In the genomic region with DNA sequence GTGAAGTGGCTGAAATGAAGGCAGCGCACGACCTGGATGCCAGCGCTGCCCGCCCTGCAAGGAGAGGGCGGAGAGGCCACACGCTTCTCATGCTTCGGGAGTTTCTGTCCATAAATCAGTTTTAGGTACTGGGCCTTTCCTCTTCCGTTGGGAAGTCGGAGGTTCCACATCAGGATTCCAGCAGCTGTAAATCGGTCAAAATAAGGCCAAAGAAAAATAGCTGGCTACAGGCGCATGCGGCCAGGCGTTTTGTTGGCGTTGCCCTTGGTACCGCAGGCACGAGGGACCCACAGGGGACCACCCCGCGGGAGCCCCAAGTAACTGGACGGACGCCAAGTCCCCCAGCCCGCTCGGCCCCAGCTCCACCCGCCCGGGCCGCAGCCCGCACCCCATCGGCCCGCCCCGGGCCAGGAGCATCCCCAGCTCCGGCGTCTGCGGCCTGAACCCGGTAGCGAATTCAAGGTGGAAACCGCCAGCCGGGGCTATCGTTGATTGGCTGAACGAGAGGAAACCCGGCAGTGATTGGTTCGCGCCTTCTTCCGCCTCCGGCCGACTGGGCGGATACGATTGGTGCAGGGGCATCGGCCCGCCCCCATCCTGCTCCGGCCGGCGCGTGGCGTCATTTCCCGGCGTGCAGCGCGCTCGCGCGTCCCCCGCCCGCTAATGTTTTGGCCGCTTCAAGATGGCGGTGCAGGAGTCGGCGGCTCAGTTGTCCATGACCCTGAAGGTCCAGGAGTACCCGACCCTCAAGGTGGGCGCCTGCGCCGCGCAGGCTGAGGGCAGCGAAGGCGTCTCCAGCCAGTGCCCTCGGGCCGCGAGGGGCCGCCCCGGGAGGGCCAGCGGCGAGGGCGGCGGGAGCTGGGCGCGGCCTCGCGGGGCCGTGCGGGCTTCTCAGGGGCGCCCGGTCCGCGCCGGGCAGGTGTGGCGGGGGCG, we compare ENCODE assay signal across 8 cellular contexts. TPM values are rescaled to one million over a fixed set of nuclear protein-coding genes. Genes with fewer than 3 reads are reported as not detected.
DNase-seq lines count a peak whose midpoint lies in the region; ATAC-seq and TF ChIP-seq lines count a peak whose summit lies in the region.

A gene (plus strand): TSS at position 660 of the 933 bp plus-strand sequence. CDS start 23 bp downstream, at position 683.

- CTCF ChIA-PET in IMR-90 (lab: Yijun Ruan, JAX) = no interaction called here

- peak within 1 kb of the TSS; percentile 99 for H3K4me2 ChIP-seq in IMR-90 (ENCODE audit: low read depth, low read length)

- no peak within 1 kb of the TSS for H2BK15ac ChIP-seq in IMR-90 (ENCODE audit: low read depth, low read length)

- POLR2A ChIA-PET in IMR-90 (lab: Charles Lee; ENCODE audit: unreplicated experiment) = no interaction called here

- no peak for TF ChIP-seq RAD21 in IMR-90 (IDR thresholded peaks at IDR 0.05; ENCODE audit: low read length)

- peak within 1 kb of the TSS; percentile 20 for H2AK5ac ChIP-seq in IMR-90 (ENCODE audit: low read depth, low read length)

- peak within 1 kb of the TSS; percentile 70 for H2BK5ac ChIP-seq in IMR-90 (ENCODE audit: low read depth, low read length, poor library complexity, severe bottlenecking)

- TF ChIP-seq POLR2A in IMR-90 (IDR thresholded peaks at IDR 0.05; ENCODE audit: low read depth, low read length) = peak; percentile 88

- H2AFZ ChIP-seq in IMR-90 (replicated peaks; ENCODE audit: low read length, poor library complexity) = peak within 1 kb of the TSS; percentile 98

- no peak for TF ChIP-seq CTCF in IMR-90 (conservative IDR thresholded peaks at IDR 0.05; ENCODE audit: low read depth, low read length)

- H2BK120ac ChIP-seq in IMR-90 (ENCODE audit: low read depth, low read length) = no peak within 1 kb of the TSS

- peak within 1 kb of the TSS; percentile 72 for H4K91ac ChIP-seq in IMR-90 (ENCODE audit: insufficient read depth, low read depth, low read length)

- BruUV-seq in IMR-90 (replicated peaks; lab: Mats Ljungman, UMichigan) = no TSS peak

- H3K56ac ChIP-seq in IMR-90 (ENCODE audit: extremely low read depth, insufficient read depth, low read length) = peak within 1 kb of the TSS; percentile 60

- H4K8ac ChIP-seq in IMR-90 (ENCODE audit: low read depth in 2 of 2, low read length in 2 of 2) = peak within 1 kb of the TSS; percentile 81 to 99

- H4K5ac ChIP-seq in IMR-90 (ENCODE audit: low read depth, low read length) = peak within 1 kb of the TSS; percentile 68

- H3K23ac ChIP-seq in IMR-90 (ENCODE audit: low read depth, low read length) = peak within 1 kb of the TSS; percentile 89

- H3K9me3 ChIP-seq in IMR-90 (ENCODE audit: control insufficient read depth, insufficient read depth, low read length) = no peaks in the 10 kb centered on the region

- H3K79me1 ChIP-seq in IMR-90 (ENCODE audit: low read depth in 1 of 2, low read length in 2 of 2) = peaks cover 0 to 26% of the 10 kb centered on the region in 2 experiments; a peak in 2 of 4 replicates

- in situ Hi-C loops in IMR-90 (cut with MboI; ENCODE audit: low sequenced_read_pairs) = no loop called here

- peaks cover 4% of the 10 kb centered on the region for H3K4me1 ChIP-seq in IMR-90 (ENCODE audit: control insufficient read depth, insufficient read depth, low read length)

- H3K18ac ChIP-seq in IMR-90 (ENCODE audit: low read depth, low read length) = no peak within 1 kb of the TSS

- H3K4me3 ChIP-seq in IMR-90 (ENCODE audit: insufficient read depth, low read depth, low read length) = peak within 1 kb of the TSS; percentile 92

- H4K20me1 ChIP-seq in IMR-90 (ENCODE audit: insufficient read depth, low read length) = peaks cover 40% of the 10 kb centered on the region

- no peak within 1 kb of the TSS for H2BK20ac ChIP-seq in IMR-90 (ENCODE audit: low read depth, low read length)

- peak within 1 kb of the TSS; percentile 60 for H3K27ac ChIP-seq in IMR-90 (ENCODE audit: insufficient read depth, low read length)

- H3K27me3 ChIP-seq in IMR-90 (ENCODE audit: control insufficient read depth, insufficient read depth, low read length) = no peaks in the 10 kb centered on the region

- H3K14ac ChIP-seq in IMR-90 (replicated peaks; ENCODE audit: low read depth, low read length) = peak within 1 kb of the TSS; percentile 60

- peaks cover 3% of the 10 kb centered on the region; the same call in 1 of the 2 replicates for H3K36me3 ChIP-seq in IMR-90 (ENCODE audit: control insufficient read depth, insufficient read depth, low read length)

- ATAC-seq in GM21528 (IDR thresholded peaks at IDR 0.05; ENCODE audit: low FRiP score, unreplicated experiment) (peak; percentile 93), IMR-90 (ENCODE audit: low read depth) (peak; percentile 98)

- H3K4ac ChIP-seq in IMR-90 (ENCODE audit: low read depth, low read length) = peak within 1 kb of the TSS; percentile 71

- intact Hi-C loops in IMR-90 (cut with micrococcal nuclease) = no loop called here

- H2AK9ac ChIP-seq in IMR-90 (replicated peaks; ENCODE audit: low read depth, low read length, poor library complexity) = peak within 1 kb of the TSS; percentile 93

- no peaks in the 10 kb centered on the region for H3K9me1 ChIP-seq in IMR-90 (ENCODE audit: insufficient read depth, low read length)

- H3K9ac ChIP-seq in IMR-90 (ENCODE audit: low read depth, low read length) = peak within 1 kb of the TSS; percentile 90

- 1% methylated on average over 48 of the region's 95 CpGs; no CpG with 5 or more reads in 1 of the 2 experiments for WGBS in IMR-90 (ENCODE audit: extremely low coverage in 2 of 2, insufficient read length in 1 of 2), 2 experiments

- dilution Hi-C loops in IMR-90 (cut with HindIII; ENCODE audit: low sequenced_read_pairs, unreplicated experiment) = no loop called here

- DNase-seq in DMS 273 (lab: John Stamatoyannopoulos, UW; ENCODE audit: unreplicated experiment) = peak; percentile 98
- DNase-seq in IMR-90 = peak; percentile 95
- peak; percentile 98 for DNase-seq in OCI-M1 (lab: John Stamatoyannopoulos, UW)
- DNase-seq in activated T-cell treated with anti-CD3 and anti-CD28 coated beads for 24 hours (ENCODE audit: low read depth) = peak; percentile 98
- peak; percentile 100 for DNase-seq in epidermal melanocyte (ENCODE audit: insufficient read length, low spot score)
- DNase-seq in middle frontal gyrus (ENCODE audit: extremely low spot score, low spot score) = peak; percentile 95
- DNase-seq in stimulated activated CD8-positive, alpha-beta memory T cell treated with anti-CD3 and anti-CD28 coated beads, Interleukin-2, amount 100 ng/mL, for 48 hours (ENCODE audit: low read depth in 2 of 2) = peak; percentile 94 to 97

TF ChIP-seq in IMR-90, 13 proteins besides CTCF, POLR2A, EP300 and RAD21:
- no peak for TF ChIP-seq SMC3 (IDR thresholded peaks at IDR 0.05; ENCODE audit: low read depth, low read length)
- TF ChIP-seq FOS (IDR thresholded peaks at IDR 0.05; ENCODE audit: low read depth, low read length) = peak; percentile 32; the same call in 1 of the 2 replicates
- TF ChIP-seq NFE2L2 (IDR thresholded peaks at IDR 0.05; ENCODE audit: low read depth, low read length) = no peak
- TF ChIP-seq CHD1 (IDR thresholded peaks at IDR 0.05; ENCODE audit: low read depth, low read length) = no peak
- TF ChIP-seq, protein P1, sequence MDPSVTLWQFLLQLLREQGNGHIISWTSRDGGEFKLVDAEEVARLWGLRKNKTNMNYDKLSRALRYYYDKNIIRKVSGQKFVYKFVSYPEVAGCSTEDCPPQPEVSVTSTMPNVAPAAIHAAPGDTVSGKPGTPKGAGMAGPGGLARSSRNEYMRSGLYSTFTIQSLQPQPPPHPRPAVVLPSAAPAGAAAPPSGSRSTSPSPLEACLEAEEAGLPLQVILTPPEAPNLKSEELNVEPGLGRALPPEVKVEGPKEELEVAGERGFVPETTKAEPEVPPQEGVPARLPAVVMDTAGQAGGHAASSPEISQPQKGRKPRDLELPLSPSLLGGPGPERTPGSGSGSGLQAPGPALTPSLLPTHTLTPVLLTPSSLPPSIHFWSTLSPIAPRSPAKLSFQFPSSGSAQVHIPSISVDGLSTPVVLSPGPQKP (IDR thresholded peaks at IDR 0.05; ENCODE audit: borderline replicate concordance, low read depth, low read length) = no peak
- TF ChIP-seq RFX5 (IDR thresholded peaks at IDR 0.05; ENCODE audit: low read depth, low read length) = no peak
- TF ChIP-seq BHLHE40 (IDR thresholded peaks at IDR 0.05; ENCODE audit: low read depth, low read length) = no peak
- TF ChIP-seq MXI1 (IDR thresholded peaks at IDR 0.05; ENCODE audit: borderline replicate concordance, low read depth, low read length) = peak; percentile 87
- peak; percentile 85; the same call in 1 of the 2 replicates for TF ChIP-seq MAZ (IDR thresholded peaks at IDR 0.05; ENCODE audit: borderline replicate concordance, low read depth, low read length)
- TF ChIP-seq, protein P2, sequence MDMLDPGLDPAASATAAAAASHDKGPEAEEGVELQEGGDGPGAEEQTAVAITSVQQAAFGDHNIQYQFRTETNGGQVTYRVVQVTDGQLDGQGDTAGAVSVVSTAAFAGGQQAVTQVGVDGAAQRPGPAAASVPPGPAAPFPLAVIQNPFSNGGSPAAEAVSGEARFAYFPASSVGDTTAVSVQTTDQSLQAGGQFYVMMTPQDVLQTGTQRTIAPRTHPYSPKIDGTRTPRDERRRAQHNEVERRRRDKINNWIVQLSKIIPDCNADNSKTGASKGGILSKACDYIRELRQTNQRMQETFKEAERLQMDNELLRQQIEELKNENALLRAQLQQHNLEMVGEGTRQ (IDR thresholded peaks at IDR 0.05; ENCODE audit: low read depth, low read length) = no peak
- no peak for TF ChIP-seq RCOR1 (IDR thresholded peaks at IDR 0.05; ENCODE audit: insufficient replicate concordance, low read length)
- TF ChIP-seq MAFK (IDR thresholded peaks at IDR 0.05; ENCODE audit: low read depth, low read length) = no peak
- peak; percentile 36 for TF ChIP-seq CEBPB (IDR thresholded peaks at IDR 0.05; ENCODE audit: low read depth, low read length)

RNA-seq across cellular contexts. Expression of the gene that starts here (rescaled TPM):
- total RNA-seq in IMR-90 (2012; rRNA removed) = 61.5 and 77.2 TPM in 2 replicates
- 108 and 120 TPM in 2 replicates for polyA plus RNA-seq in IMR-90 (2012; rRNA removed)
- 108 and 119 TPM in 2 replicates for polyA plus RNA-seq in IMR-90 (2012; cell fraction: cytosol; rRNA removed)
- polyA plus RNA-seq in IMR-90 (2012; cell fraction: nucleus; rRNA removed; ENCODE audit: low replicate concordance) = 179 and 309 TPM in 2 replicates

Comparison
In these comparisons a context has a peak if more than half of its experiments do, and no peak if none do; other contexts are left out.
1. Peak in every context shown above with its lines: DNase-seq, ATAC-seq, H3K4me3 ChIP-seq and H3K27ac ChIP-seq.